In genomic region chr21:27192286-27192685, GRCh38 we compare ENCODE assay signal across 18 cellular contexts.
"Had no signal": no experiment of that assay in that cellular context is flagged by ENCODE, and none has a peak within 500 bp of the region (broad histone marks: within the 10 kb centered on the region; RNA-seq: fewer than 3 reads in every experiment).

No MANE protein-coding gene starts in this region.

- H3K27ac ChIP-seq: ascending aorta, breast epithelium, esophagus muscularis mucosa, gastroesophageal sphincter, heart right ventricle, left lung, prostate gland, transverse colon, vagina, WERI-Rb-1 had no signal

- H3K27me3 ChIP-seq: ascending aorta, breast epithelium, esophagus muscularis mucosa, gastroesophageal sphincter, heart right ventricle, left lung, transverse colon, vagina had no signal

- ATAC-seq: activated T-cell treated with anti-CD3 and anti-CD28 coated beads, Interleukin-2, amount 50 U/mL, for 72 hours; gastroesophageal sphincter; heart right ventricle; left lung; right cardiac atrium; stimulated activated naive CD8-positive, alpha-beta T cell treated with anti-CD3 and anti-CD28 coated beads, Interleukin-15, Interleukin-2, amounts not matched to agents 100 U/mL and 50 U/mL, for 24 hours had no signal

- H3K9me3 ChIP-seq: ascending aorta, breast epithelium, esophagus muscularis mucosa, gastroesophageal sphincter, left lung, prostate gland, transverse colon, vagina had no signal

- H3K4me3 Mint-ChIP-seq: activated T-cell treated with anti-CD3 and anti-CD28 coated beads, Interleukin-2, amount 50 U/mL, for 72 hours; dendritic cell treated with granulocyte-macrophage colony-stimulating factor and Interleukin-4, amounts not matched to agents 40 ng/mL and 50 ng/mL, for 4 days had no signal

- H3K27ac Mint-ChIP-seq: activated T-cell treated with anti-CD3 and anti-CD28 coated beads, Interleukin-2, amount 50 U/mL, for 72 hours; dendritic cell treated with granulocyte-macrophage colony-stimulating factor and Interleukin-4, amounts not matched to agents 40 ng/mL and 50 ng/mL, for 4 days had no signal

- H3K4me1 ChIP-seq: ascending aorta, breast epithelium, gastroesophageal sphincter, heart right ventricle, left lung, prostate gland, transverse colon had no signal

- H3K27me3 Mint-ChIP-seq: dendritic cell treated with granulocyte-macrophage colony-stimulating factor and Interleukin-4, amounts not matched to agents 40 ng/mL and 50 ng/mL, for 4 days had no signal

- DNase-seq: activated CD4-positive, alpha-beta T cell treated with anti-CD3 and anti-CD28 coated beads for 1 hour; activated effector memory CD4-positive, alpha-beta T cell treated with anti-CD3 and anti-CD28 coated beads, Interleukin-2, amount 50 U/mL, for 16 hours; activated naive CD4-positive, alpha-beta T cell treated with anti-CD3 and anti-CD28 coated beads, Interleukin-2, amount 50 U/mL, for 16 hours; activated T-cell treated with anti-CD3 and anti-CD28 coated beads, Interleukin-2, amount 50 U/mL, for 72 hours; effector CD8-positive, alpha-beta T cell; heart right ventricle; left lung; right cardiac atrium; stimulated activated naive CD8-positive, alpha-beta T cell treated with anti-CD3 and anti-CD28 coated beads, Interleukin-15, Interleukin-2, amounts not matched to agents 100 U/mL and 50 U/mL, for 24 hours; transverse colon; WERI-Rb-1 had no signal

- H3K4me3 ChIP-seq: ascending aorta, breast epithelium, esophagus muscularis mucosa, gastroesophageal sphincter, heart right ventricle, left lung, prostate gland, transverse colon, vagina had no signal

- H3K9me3 Mint-ChIP-seq: dendritic cell treated with granulocyte-macrophage colony-stimulating factor and Interleukin-4, amounts not matched to agents 40 ng/mL and 50 ng/mL, for 4 days had no signal

- H3K36me3 ChIP-seq: ascending aorta, breast epithelium, esophagus muscularis mucosa, gastroesophageal sphincter, heart right ventricle, left lung, prostate gland, transverse colon, vagina, WERI-Rb-1 had no signal
